Comparison of ENCODE assay signal across 7 cellular contexts in the genomic region with DNA sequence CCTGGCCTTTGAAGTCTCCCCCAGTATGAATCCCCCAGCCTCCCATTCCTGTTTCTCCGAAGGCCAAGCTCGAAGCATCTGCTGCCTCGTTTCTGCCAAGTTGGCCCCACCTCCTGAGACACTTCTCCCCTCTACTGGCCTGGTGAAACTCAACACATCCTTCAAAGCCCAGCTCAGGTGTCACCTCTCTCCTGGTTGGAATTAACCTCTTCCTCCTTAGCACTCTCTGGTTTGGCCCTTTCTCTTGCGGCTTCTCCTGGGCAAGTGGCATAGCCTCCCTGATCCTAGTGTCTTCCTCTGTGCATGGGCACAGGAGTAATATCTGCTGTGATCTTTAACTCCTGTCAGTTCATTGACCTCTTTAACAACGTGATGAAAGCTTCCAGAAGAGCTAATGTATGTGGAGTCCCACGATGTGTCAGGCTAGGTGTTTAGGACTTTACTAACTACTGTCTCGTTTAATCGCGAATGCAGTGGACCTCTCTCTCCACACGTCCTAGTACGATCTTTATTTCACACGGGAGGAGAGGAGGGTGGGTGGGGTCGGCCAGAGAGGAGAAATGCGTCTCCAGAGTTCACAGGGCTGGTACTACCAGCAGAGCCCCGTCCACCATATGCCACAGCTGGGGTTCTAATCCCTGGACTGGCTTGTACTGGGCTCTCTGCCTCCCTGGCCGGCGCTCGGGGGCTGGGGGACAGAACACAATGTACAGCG. TPM values are rescaled to one million over a fixed set of nuclear protein-coding genes. Genes with fewer than 3 reads are reported as not detected.
DNase-seq lines count a peak whose midpoint lies in the region; ATAC-seq, FAIRE-seq and TF ChIP-seq lines count a peak whose summit lies in the region.

No MANE protein-coding gene starts in this region.

- peaks cover 31 to 43% of the 10 kb centered on the region in 2 experiments for H3K4me1 ChIP-seq in HCT116 (ENCODE audit: control insufficient read depth in 1 of 2, insufficient read depth in 2 of 2, low read length in 2 of 2)
- peaks cover 0 to 26% (median 9%) of the 10 kb centered on the region in 4 donors for H3K4me1 ChIP-seq in Peyer's patch
- H3K4me1 ChIP-seq in pancreas: peaks cover 6 to 10% (median 10%) of the 10 kb centered on the region in 3 donors

- no peak for FAIRE-seq in frontal cortex (lab: Jason Lieb, UNC)
- no peak for FAIRE-seq in pancreas (lab: Jason Lieb, UNC)

- peak overlapping the region; percentile 61 to 76 for H3K4me3 ChIP-seq in HCT116 (replicated peaks in 1 of 2; ENCODE audit: low read depth in 1 of 2, low read length in 2 of 2)
- H3K4me3 ChIP-seq in Peyer's patch: peak overlapping the region; percentile 87 to 94 (median 91)
- peak overlapping the region in 2 of 4 donors; percentile 93 to 96 for H3K4me3 ChIP-seq in pancreas

- TF ChIP-seq CTCF in HCT116 (IDR thresholded peaks at IDR 0.05 in 2 of 3, conservative IDR thresholded peaks at IDR 0.05 in 1 of 3; ENCODE audit: borderline replicate concordance in 1 of 3, insufficient read depth in 1 of 3, low read depth in 2 of 3, low read length in 2 of 3) (no peak), Peyer's patch (IDR thresholded peaks at IDR 0.05) (no peak), pancreas (IDR thresholded peaks at IDR 0.05) (no peak)

- intact Hi-C loops in HCT116 (cut with micrococcal nuclease): loop anchor here (5.0 kb wide), 1 partner anchor 32 kb away; no protein-coding TSS in a partner anchor
- intact Hi-C loops in pancreas (cut with DNase I): no loop called here

- H3K27me3 ChIP-seq in HCT116 (ENCODE audit: insufficient read depth, low read length) (no peaks in the 10 kb centered on the region), Peyer's patch (no peaks in the 10 kb centered on the region), pancreas (no peaks in the 10 kb centered on the region)

- CTCF ChIA-PET in HCT116 (lab: Charles Lee): interaction anchor here (1.1 to 1.2 kb wide), 2 partner anchors 9 to 130 kb away, joined by 3 to 4 read pairs; no protein-coding TSS in a partner anchor

- POLR2A ChIA-PET in HCT116 (lab: Charles Lee): interaction anchor here (1.1 to 1.9 kb wide), 2 partner anchors 14 to 32 kb away, joined by 4 to 8 read pairs; no protein-coding TSS in a partner anchor

- DNase-seq in HCT116 (ENCODE audit: low read depth, low spot score) (no peak), Peyer's patch (peak in 1 of 3 donors; percentile 64), frontal cortex (ENCODE audit: low spot score in 2 of 2) (peak; percentile 33 to 40), pancreas (no peak), COR-L47 (lab: John Stamatoyannopoulos, UW) (no peak)

- 29% methylated on average over 19 of the region's 19 CpGs for WGBS in pancreas, 2 donors

- no peaks in the 10 kb centered on the region for H3K36me3 ChIP-seq in HCT116 (ENCODE audit: control insufficient read depth in 1 of 2, insufficient read depth in 2 of 2, low read length in 2 of 2)
- no peaks in the 10 kb centered on the region for H3K36me3 ChIP-seq in Peyer's patch
- H3K36me3 ChIP-seq in pancreas: no peaks in the 10 kb centered on the region

- peak overlapping the region; percentile 80 for H3K4me2 ChIP-seq in HCT116 (ENCODE audit: low read length)

- peak overlapping the region; percentile 39 for H3K27ac ChIP-seq in HCT116 (ENCODE audit: low read depth, low read length)
- peak overlapping the region; percentile 81 to 94 (median 86) for H3K27ac ChIP-seq in Peyer's patch
- H3K27ac ChIP-seq in pancreas: peak overlapping the region in 3 of 4 donors; percentile 3 to 78 (median 58)

- ATAC-seq in HCT116: peak; percentile 23; the same call in 1 of the 2 replicates
- ATAC-seq in pancreas: peak in 3 of 4 donors; percentile 4 to 20 (median 19)
- ATAC-seq in HG03175 (IDR thresholded peaks at IDR 0.05; ENCODE audit: unreplicated experiment): no peak
- no peak for ATAC-seq in HG03039 (IDR thresholded peaks at IDR 0.05; ENCODE audit: unreplicated experiment)

- TF ChIP-seq RAD21 in HCT116 (IDR thresholded peaks at IDR 0.05; ENCODE audit: low read depth): peak; percentile 40

- TF ChIP-seq POLR2A in HCT116 (IDR thresholded peaks at IDR 0.05; ENCODE audit: borderline replicate concordance, extremely low read depth, insufficient read depth, insufficient read length) (no peak), Peyer's patch (IDR thresholded peaks at IDR 0.05) (peak; percentile 10 to 41)

- H3K79me2 ChIP-seq in HCT116 (ENCODE audit: insufficient read depth, low read length): peaks cover 31% of the 10 kb centered on the region

- peak overlapping the region; percentile 5 for H2AFZ ChIP-seq in HCT116 (ENCODE audit: low read depth, low read length, poor library complexity, severe bottlenecking)

- H3K9me3 ChIP-seq in HCT116 (ENCODE audit: control insufficient read depth in 1 of 2, insufficient read depth in 1 of 2, low read depth in 1 of 2, low read length in 2 of 2) (no peaks in the 10 kb centered on the region), Peyer's patch (no peaks in the 10 kb centered on the region), pancreas (no peaks in the 10 kb centered on the region)

- BruUV-seq in HCT116 (replicated peaks; lab: Mats Ljungman, UMichigan): no TSS peak

- no peaks in the 10 kb centered on the region for H4K20me1 ChIP-seq in HCT116 (ENCODE audit: insufficient read depth)

- RAD21 ChIA-PET in HCT116 (lab: Charles Lee; ENCODE audit: low non-redundant PET in 1 of 2, low total read pairs in 2 of 2, uncharacterized antibody in 2 of 2, unreplicated experiment in 2 of 2): no interaction called here

- H3K9me2 ChIP-seq in HCT116 (ENCODE audit: insufficient read depth): no peaks in the 10 kb centered on the region

- peak overlapping the region; percentile 77 for H3K9ac ChIP-seq in HCT116 (ENCODE audit: low read length)

TF ChIP-seq in HCT116, 20 proteins besides CTCF, POLR2A, EP300 and RAD21:
- TF ChIP-seq MAX (IDR thresholded peaks at IDR 0.05) (no peak), ZBTB33 (IDR thresholded peaks at IDR 0.05; ENCODE audit: extremely low read depth, insufficient replicate concordance, low read length) (no peak), SRF (IDR thresholded peaks at IDR 0.05; ENCODE audit: low read depth) (no peak), CBX3 (IDR thresholded peaks at IDR 0.05; ENCODE audit: low read depth) (no peak), FOSL1 (IDR thresholded peaks at IDR 0.05; ENCODE audit: low read depth) (no peak), CEBPB (IDR thresholded peaks at IDR 0.05; ENCODE audit: low read depth) (no peak)
TF ChIP-seq in HCT116: peak in this region for 0.

RNA-seq across cellular contexts. Expression of gene PTPRJ, which starts 0.8 kb away (rescaled TPM):
- 19.1 TPM for total RNA-seq in HCT116 (2021; ENCODE audit: unreplicated experiment)
- 8.9 and 9.6 TPM in 2 replicates for polyA plus RNA-seq in HCT116 (2012)
- 10 to 100 TPM; 28.1 to 50.1 (median 37.5) TPM for total RNA-seq in Peyer's patch
- total RNA-seq in frontal cortex: 17.1 TPM
- 10 to 100 TPM in 5 of 6 donors, 1 to 10 TPM in 1; 9.3 to 32.8 (median 13.9) TPM for total RNA-seq in pancreas
- polyA plus RNA-seq in pancreas: 1 to 10 TPM; 3.6 to 8.9 TPM

Comparison
In these comparisons a context has a peak if more than half of its experiments do, and no peak if none do; other contexts are left out.
1. ATAC-seq: peak in HCT116 (single experiment) and pancreas (3 of 4); none in HG03175 (single experiment) and HG03039 (single experiment).
2. DNase-seq: peak in frontal cortex (2 of 2); none in HCT116 (single experiment), pancreas (0 of 6) and COR-L47 (single experiment).
3. Peak in every context shown above with its lines, with median percentiles within 50 percentile points of each other: H3K27ac ChIP-seq.